1 cellular context compared by ENCODE assay signal in genomic region chr2:147884796-147885195, GRCh38.
TF ChIP-seq lines count a peak whose summit lies in the region.

No MANE protein-coding gene starts in this region.

TF ChIP-seq in GM12878, 131 proteins besides CTCF, POLR2A, EP300 and RAD21:
- TF ChIP-seq ZNF592 (IDR thresholded peaks at IDR 0.05) (no peak), RFX5 (IDR thresholded peaks at IDR 0.05; ENCODE audit: low read depth, low read length) (no peak), NKRF (conservative IDR thresholded peaks at IDR 0.05) (no peak), BCL3 (IDR thresholded peaks at IDR 0.05; ENCODE audit: borderline replicate concordance, insufficient read depth, low read depth, low read length, poor library complexity, severe bottlenecking) (no peak), SRF (IDR thresholded peaks at IDR 0.05; ENCODE audit: low read depth in 2 of 2, low read length in 2 of 2) (no peak), TBL1XR1 (IDR thresholded peaks at IDR 0.05; ENCODE audit: low read depth, low read length) (no peak), SPI1 (IDR thresholded peaks at IDR 0.05; ENCODE audit: borderline replicate concordance, insufficient read depth, low read depth, low read length) (no peak), EGR1 (IDR thresholded peaks at IDR 0.05; ENCODE audit: borderline replicate concordance in 1 of 2, low read depth in 2 of 2, low read length in 2 of 2) (no peak), TAF1 (IDR thresholded peaks at IDR 0.05; ENCODE audit: borderline replicate concordance, low read depth, low read length) (no peak), SMAD5 (IDR thresholded peaks at IDR 0.05; ENCODE audit: low read depth) (no peak)
